In the genomic region with DNA sequence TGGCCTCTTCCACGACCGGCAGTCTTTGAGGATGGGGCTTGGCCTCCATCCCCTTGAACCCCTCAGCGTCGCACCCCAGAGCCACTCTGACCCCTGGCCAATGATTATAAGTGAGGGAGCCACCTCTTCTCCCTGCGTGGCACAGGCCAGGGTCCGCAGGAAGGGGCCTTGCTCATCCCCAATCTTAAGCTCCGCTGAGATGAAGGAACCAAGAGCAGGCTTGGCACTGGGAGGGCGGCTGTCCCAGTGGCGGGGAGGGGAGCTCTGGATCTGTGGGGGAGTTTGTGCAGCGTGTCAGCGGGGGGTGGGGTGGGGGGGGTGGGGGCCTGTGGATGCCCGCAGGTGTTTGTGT, we compare ENCODE assay signal across 8 cellular contexts. TPM values are rescaled to one million over a fixed set of nuclear protein-coding genes. Genes with fewer than 3 reads are reported as not detected.
DNase-seq lines count a peak whose midpoint lies in the region; ATAC-seq and TF ChIP-seq lines count a peak whose summit lies in the region.

No MANE protein-coding gene starts in this region.

- H3K36me3 ChIP-seq in mucosa of rectum (ENCODE audit: control insufficient read depth in 2 of 2, insufficient read depth in 2 of 2, low read length in 2 of 2): no peaks in the 10 kb centered on the region

- H3K4me1 ChIP-seq in mucosa of rectum (ENCODE audit: control insufficient read depth in 2 of 2, insufficient read depth in 2 of 2, low read length in 2 of 2): peaks cover 4 to 5% of the 10 kb centered on the region in 2 donors

- peak overlapping the region; percentile 46 to 76 for H3K4me3 ChIP-seq in mucosa of rectum (ENCODE audit: low read length in 2 of 2)

- no peak for DNase-seq in stimulated activated naive CD8-positive, alpha-beta T cell treated with anti-CD3 and anti-CD28 coated beads, Interleukin-15, Interleukin-2, amounts not matched to agents 100 U/mL and 50 U/mL, for 24 hours
- DNase-seq in chondrocyte (ENCODE audit: low spot score): no peak
- DNase-seq in stimulated activated naive CD4-positive, alpha-beta T cell treated with Interleukin-2 at 50 U/mL for 16 hours (lab: John Stamatoyannopoulos, UW): no peak
- no peak for DNase-seq in RKO (ENCODE audit: low spot score)

- H3K27ac Mint-ChIP-seq in stimulated activated naive CD8-positive, alpha-beta T cell treated with anti-CD3 and anti-CD28 coated beads, Interleukin-15, Interleukin-2, amounts not matched to agents 100 ng/mL and 50 ng/mL, for 24 hours: no peak overlapping the region
- peak overlapping the region; percentile 54 for H3K27ac Mint-ChIP-seq in chondrocyte (ENCODE audit: unreplicated experiment)

- peak overlapping the region in 1 of 2 donors; percentile 27 for H3K9ac ChIP-seq in mucosa of rectum (ENCODE audit: low read depth in 1 of 2, low read length in 2 of 2)

- no peak for ATAC-seq in stimulated activated naive CD8-positive, alpha-beta T cell treated with anti-CD3 and anti-CD28 coated beads, Interleukin-15, Interleukin-2, amounts not matched to agents 100 U/mL and 50 U/mL, for 24 hours
- no peak for ATAC-seq in GM21723 (IDR thresholded peaks at IDR 0.05; ENCODE audit: unreplicated experiment)
- no peak for ATAC-seq in GM18868 (IDR thresholded peaks at IDR 0.05; ENCODE audit: unreplicated experiment)

- no peaks in the 10 kb centered on the region for H3K36me3 Mint-ChIP-seq in stimulated activated naive CD8-positive, alpha-beta T cell treated with anti-CD3 and anti-CD28 coated beads, Interleukin-15, Interleukin-2, amounts not matched to agents 100 ng/mL and 50 ng/mL, for 24 hours (ENCODE audit: low read depth)
- no peaks in the 10 kb centered on the region for H3K36me3 Mint-ChIP-seq in chondrocyte (ENCODE audit: low read depth)

- H3K4me3 Mint-ChIP-seq in stimulated activated naive CD8-positive, alpha-beta T cell treated with anti-CD3 and anti-CD28 coated beads, Interleukin-15, Interleukin-2, amounts not matched to agents 100 ng/mL and 50 ng/mL, for 24 hours: peak overlapping the region; percentile 74
- peak overlapping the region; percentile 76 for H3K4me3 Mint-ChIP-seq in chondrocyte (ENCODE audit: unreplicated experiment)

- H3K27me3 ChIP-seq in mucosa of rectum (ENCODE audit: control insufficient read depth in 2 of 2, insufficient read depth in 2 of 2, low read length in 2 of 2): no peaks in the 10 kb centered on the region

- no peaks in the 10 kb centered on the region for H3K9me3 Mint-ChIP-seq in stimulated activated naive CD8-positive, alpha-beta T cell treated with anti-CD3 and anti-CD28 coated beads, Interleukin-15, Interleukin-2, amounts not matched to agents 100 ng/mL and 50 ng/mL, for 24 hours
- no peaks in the 10 kb centered on the region for H3K9me3 Mint-ChIP-seq in chondrocyte (ENCODE audit: low read depth)

- no peaks in the 10 kb centered on the region for H3K9me3 ChIP-seq in mucosa of rectum (ENCODE audit: control insufficient read depth in 2 of 2, low read length in 2 of 2)

- peaks cover 6% of the 10 kb centered on the region for H3K4me1 Mint-ChIP-seq in stimulated activated naive CD8-positive, alpha-beta T cell treated with anti-CD3 and anti-CD28 coated beads, Interleukin-15, Interleukin-2, amounts not matched to agents 100 ng/mL and 50 ng/mL, for 24 hours (ENCODE audit: low read depth)
- peaks cover 32% of the 10 kb centered on the region for H3K4me1 Mint-ChIP-seq in chondrocyte (ENCODE audit: low read depth)

- TF ChIP-seq CTCF in chondrocyte (IDR thresholded peaks at IDR 0.05): no peak

- no peak overlapping the region for H3K27ac ChIP-seq in mucosa of rectum (ENCODE audit: low read depth in 2 of 2, low read length in 2 of 2)

- peaks cover 44% of the 10 kb centered on the region for H3K27me3 Mint-ChIP-seq in stimulated activated naive CD8-positive, alpha-beta T cell treated with anti-CD3 and anti-CD28 coated beads, Interleukin-15, Interleukin-2, amounts not matched to agents 100 ng/mL and 50 ng/mL, for 24 hours
- H3K27me3 Mint-ChIP-seq in chondrocyte (ENCODE audit: low read depth): no peaks in the 10 kb centered on the region

RNA-seq across cellular contexts. Expression of a gene that starts 13.8 kb away (rescaled TPM):
- total RNA-seq in chondrocyte: 33.0 to 56.9 TPM (median 34.7 TPM) in 3 replicates
